In genomic region chr1:173243300-173243699, GRCh38 we compare ENCODE assay signal across 29 cellular contexts.
"Had no signal": no experiment of that assay in that cellular context is flagged by ENCODE, and none has a peak within 500 bp of the region (broad histone marks: within the 10 kb centered on the region; RNA-seq: fewer than 3 reads in every experiment).

No MANE protein-coding gene starts in this region.

- DNase-seq: colonic mucosa; cortex of kidney; dermis blood vessel endothelial cell; dorsolateral prefrontal cortex; effector CD4-positive, alpha-beta T cell; effector CD8-positive, alpha-beta T cell; effector memory CD4-positive, alpha-beta T cell; effector memory CD8-positive, alpha-beta T cell; endodermal cell; erythroblast; esophagus squamous epithelium; foreskin fibroblast; foreskin keratinocyte; foreskin melanocyte; gastrocnemius medialis; glutamatergic neuron; head of caudate nucleus; heart left ventricle; heart right ventricle had no signal

- H3K27me3 Mint-ChIP-seq: dendritic cell treated with granulocyte-macrophage colony-stimulating factor and Interleukin-4, amounts not matched to agents 40 ng/mL and 50 ng/mL, for 4 days; effector memory CD8-positive, alpha-beta T cell had no signal

- H3K4me3 Mint-ChIP-seq: dendritic cell treated with granulocyte-macrophage colony-stimulating factor and Interleukin-4, amounts not matched to agents 40 ng/mL and 50 ng/mL, for 4 days; effector memory CD8-positive, alpha-beta T cell; endodermal cell had no signal

- H3K9me3 ChIP-seq: colonic mucosa, gastrocnemius medialis had no signal

- H3K36me3 ChIP-seq: colonic mucosa, esophagus squamous epithelium, gastrocnemius medialis, heart left ventricle, heart right ventricle had no signal

- H3K27me3 ChIP-seq: colonic mucosa, dorsolateral prefrontal cortex, esophagus muscularis mucosa, esophagus squamous epithelium, gastrocnemius medialis, gastroesophageal sphincter, heart left ventricle, heart right ventricle had no signal

- H3K4me3 ChIP-seq: colonic mucosa, coronary artery, dorsolateral prefrontal cortex, esophagus muscularis mucosa, esophagus squamous epithelium, gastrocnemius medialis, gastroesophageal sphincter, heart left ventricle, heart right ventricle had no signal

- ATAC-seq: effector memory CD8-positive, alpha-beta T cell; esophagus mucosa; foreskin keratinocyte; gastrocnemius medialis; gastroesophageal sphincter; heart left ventricle; heart right ventricle had no signal

- H3K27ac Mint-ChIP-seq: dendritic cell treated with granulocyte-macrophage colony-stimulating factor and Interleukin-4, amounts not matched to agents 40 ng/mL and 50 ng/mL, for 4 days; effector memory CD8-positive, alpha-beta T cell; endodermal cell had no signal

- H3K4me1 ChIP-seq: colonic mucosa, esophagus muscularis mucosa, foreskin keratinocyte, gastrocnemius medialis, gastroesophageal sphincter had no signal

- H3K4me1 Mint-ChIP-seq: endodermal cell had no signal

- FAIRE-seq: colon, endometrium, endothelial cell of umbilical vein, frontal cortex had no signal

- H3K27ac ChIP-seq: colonic mucosa, coronary artery, dorsolateral prefrontal cortex, epithelial cell of prostate, esophagus muscularis mucosa, esophagus squamous epithelium, foreskin keratinocyte, gastrocnemius medialis, gastroesophageal sphincter, heart left ventricle, heart right ventricle had no signal
